ENCODE assay signal across 35 cellular contexts in the genomic region with DNA sequence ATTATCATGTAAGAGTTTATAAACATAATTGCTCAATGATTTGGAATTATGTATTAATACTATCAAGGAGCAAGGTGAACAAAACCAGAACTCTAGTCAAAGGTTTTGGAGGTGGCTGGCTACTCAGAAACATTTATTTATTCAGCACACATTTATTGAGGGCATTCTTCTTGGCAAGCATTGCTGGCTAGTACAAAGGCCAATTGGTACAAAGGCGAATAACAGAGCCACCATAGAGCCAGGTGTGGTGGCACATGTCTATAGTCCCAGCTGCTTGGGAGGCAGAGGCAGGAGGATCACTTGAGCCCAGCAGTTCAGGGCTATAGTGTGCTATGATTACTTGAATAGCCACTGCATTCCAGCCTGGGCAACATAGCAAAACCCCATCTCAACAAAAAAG.
"Had no signal": no experiment of that assay in that cellular context is flagged by ENCODE, and none has a peak within 500 bp of the region (broad histone marks: within the 10 kb centered on the region; RNA-seq: fewer than 3 reads in every experiment).

No MANE protein-coding gene starts in this region.

- H3K27ac ChIP-seq: ascending aorta, cardiac muscle cell, Peyer's patch, VCaP had no signal

- ATAC-seq: activated CD8-positive, alpha-beta T cell treated with anti-CD3 and anti-CD28 coated beads for 36 hours; activated T-cell treated with anti-CD3 and anti-CD28 coated beads, Interleukin-2, amount 50 U/mL, for 72 hours; activated T-helper 17 cell treated with anti-CD3 and anti-CD28 coated beads, Interleukin-2, amount 50 U/mL, for 72 hours; PC-3; SK-N-SH treated with all-trans-retinoic acid at 6 μM for 48 hours had no signal

- H3K36me3 ChIP-seq: ascending aorta, cardiac muscle cell, Peyer's patch had no signal

- H3K27me3 ChIP-seq: ascending aorta, cardiac muscle cell, Peyer's patch had no signal

- H3K4me1 ChIP-seq: ascending aorta had no signal

- DNase-seq: activated CD4-positive, alpha-beta T cell treated with anti-CD3 and anti-CD28 coated beads, Interleukin-2, amount 10 ng/mL, durations not matched to agents 24 days and 14 days; activated CD4-positive, alpha-beta T cell treated with anti-CD3 and anti-CD28 coated beads, Interleukin-2, amount 50 U/mL, for 4 hours; activated CD8-positive, alpha-beta T cell treated with anti-CD3 and anti-CD28 coated beads for 36 hours; activated effector memory CD4-positive, alpha-beta T cell treated with anti-CD3 and anti-CD28 coated beads, Interleukin-2, amount 50 U/mL, for 16 hours; activated naive CD4-positive, alpha-beta T cell; activated naive CD8-positive, alpha-beta T cell treated with anti-CD3 and anti-CD28 coated beads, Interleukin-2, amount 10 ng/mL, durations not matched to agents 7 days and 5 days; activated T-cell treated with anti-CD3 and anti-CD28 coated beads, Interleukin-2, amount 50 U/mL, for 1 hour; activated T-cell treated with anti-CD3 and anti-CD28 coated beads, Interleukin-2, amount 50 U/mL, for 72 hours; amygdala; Kasumi-1; KG1; MM.1S; MV-4-11; NCI-H1092; NCI-H1417; NCI-H146; NCI-H187; NCI-H2029 treated with DMSO at 0.1 percent for 48 hours; NCI-H2107; NCI-H2171; NCI-H510A; NCI-H526; NCI-H748 treated with DMSO at 0.1 percent for 48 hours; PC-3; RPMI8226; SIG-M5; T-helper 1 cell; T-helper 2 cell; T-helper 9 cell had no signal

- H3K4me3 ChIP-seq: ascending aorta, cardiac muscle cell, Peyer's patch had no signal

- H3K9me3 ChIP-seq: ascending aorta, Peyer's patch had no signal
